Comparison of ENCODE assay signal across 26 cellular contexts in genomic region chr1:214493126-214493796, GRCh38. TPM values are rescaled to one million over a fixed set of nuclear protein-coding genes. Genes with fewer than 3 reads are reported as not detected.
DNase-seq lines count a peak whose midpoint lies in the region; ATAC-seq, FAIRE-seq and TF ChIP-seq lines count a peak whose summit lies in the region.
"Had no signal": no experiment of that assay in that cellular context is flagged by ENCODE, and none has a peak within 500 bp of the region (broad histone marks: within the 10 kb centered on the region; RNA-seq: fewer than 3 reads in every experiment).

No MANE protein-coding gene starts in this region.

- H3K9me1 ChIP-seq in keratinocyte (ENCODE audit: control insufficient read depth, extremely low read depth, insufficient read depth, low read length), result peaks cover 7% of the 10 kb centered on the region

- H3K4me2 ChIP-seq in mammary epithelial cell (ENCODE audit: insufficient read depth, low read depth, low read length), result no peak overlapping the region
- H3K4me2 ChIP-seq in keratinocyte (ENCODE audit: control insufficient read depth, extremely low read depth, insufficient read depth, low read depth, low read length), result peak overlapping the region; percentile 26

- in situ Hi-C loops in mammary epithelial cell (cut with MboI; ENCODE audit: low sequenced_read_pairs in 2 of 2), result loop anchor here in 1 of 2 donors (10.0 kb wide), 1 partner anchor 92 kb away; no protein-coding TSS in a partner anchor
- in situ Hi-C loops in astrocyte of the spinal cord (cut with HindIII; ENCODE audit: low sequenced_read_pairs), result no loop called here

- H3K27ac ChIP-seq in mammary epithelial cell (ENCODE audit: insufficient read depth, low read depth, low read length) (peak overlapping the region; percentile 23), keratinocyte (ENCODE audit: control insufficient read depth, insufficient read depth, low read length) (peak overlapping the region; percentile 34)
- H3K27ac ChIP-seq: 22Rv1, heart left ventricle, lower lobe of right lung, ovary had no signal

- H3K27ac Mint-ChIP-seq in MCF 10A (ENCODE audit: low read depth, unreplicated experiment), result no peak overlapping the region
- H3K27ac Mint-ChIP-seq: activated CD4-positive, alpha-beta T cell treated with anti-CD3 and anti-CD28 coated beads for 36 hours; activated CD8-positive, alpha-beta memory T cell treated with anti-CD3 and anti-CD28 coated beads, Interleukin-2, amount 10 ng/mL, durations not matched to agents 7 days and 5 days; activated naive CD8-positive, alpha-beta T cell treated with anti-CD3 and anti-CD28 coated beads, Interleukin-2, amount 50 U/mL, for 24 hours; activated T-helper 2 cell treated with anti-CD3 and anti-CD28 coated beads, Interferon-gamma antibody, Interleukin-2, Interleukin-4, amounts not matched to agents 10 μg/mL and 5 μg/mL and 100 μg/mL, durations not matched to agents 14 hours and 24 hours and 36 hours; CD14-positive monocyte; stimulated activated naive CD8-positive, alpha-beta T cell treated with anti-CD3 and anti-CD28 coated beads, Interleukin-15, Interleukin-2, amounts not matched to agents 100 ng/mL and 50 ng/mL, for 24 hours had no signal

- H4K20me1 ChIP-seq in mammary epithelial cell (ENCODE audit: insufficient read depth, low read length), result no peaks in the 10 kb centered on the region
- H4K20me1 ChIP-seq in keratinocyte (ENCODE audit: control insufficient read depth, extremely low read depth, insufficient read depth, low read length), result peaks cover 18% of the 10 kb centered on the region

- H3K9ac ChIP-seq in mammary epithelial cell (ENCODE audit: insufficient read depth, low read length) (no peak overlapping the region), keratinocyte (ENCODE audit: control insufficient read depth, extremely low read depth, insufficient read depth, low read length) (no peak overlapping the region)

- dilution Hi-C loops in mammary epithelial cell (cut with HindIII; ENCODE audit: low sequenced_read_pairs), result no loop called here
- dilution Hi-C loops in keratinocyte (cut with MboI; ENCODE audit: extremely low pct_ligation_motif_present, low sequenced_read_pairs), result no loop called here

- peaks cover 96% of the 10 kb centered on the region for H3K79me2 ChIP-seq in mammary epithelial cell (ENCODE audit: insufficient read depth, low read length)
- peaks cover 95% of the 10 kb centered on the region for H3K79me2 ChIP-seq in keratinocyte (ENCODE audit: control insufficient read depth, insufficient read depth, low read length)

- CTCF ChIA-PET in mammary epithelial cell (lab: Charles Lee; ENCODE audit: low non-redundant PET), result no interaction called here
- CTCF ChIA-PET in MCF 10A (lab: Yijun Ruan, JAX), result interaction anchor here (0.7 to 5.2 kb wide), 6 partner anchors 15 to 160 kb away, joined by 3 to 36 read pairs (median 4); no protein-coding TSS in a partner anchor

- ATAC-seq in GM18517 (IDR thresholded peaks at IDR 0.05; ENCODE audit: unreplicated experiment) (no peak), GM18519 (IDR thresholded peaks at IDR 0.05; ENCODE audit: low FRiP score, unreplicated experiment) (no peak), left lobe of liver (no peak)
- ATAC-seq: activated CD4-positive, alpha-beta T cell treated with anti-CD3 and anti-CD28 coated beads for 36 hours; activated CD8-positive, alpha-beta memory T cell treated with anti-CD3 and anti-CD28 coated beads, Interleukin-2, amount 10 ng/mL, durations not matched to agents 7 days and 5 days; activated naive CD8-positive, alpha-beta T cell treated with anti-CD3 and anti-CD28 coated beads, Interleukin-2, amount 50 U/mL, for 24 hours; lower lobe of right lung had no signal

- no peaks in the 10 kb centered on the region for H3K27me3 ChIP-seq in mammary epithelial cell (ENCODE audit: insufficient read depth, low read length)
- no peaks in the 10 kb centered on the region for H3K27me3 ChIP-seq in keratinocyte (ENCODE audit: control insufficient read depth, extremely low read depth, insufficient read depth, low read length)
- H3K27me3 ChIP-seq: heart left ventricle, ovary, transverse colon had no signal

- H3K36me3 ChIP-seq in mammary epithelial cell (ENCODE audit: insufficient read depth, low read length) (no peaks in the 10 kb centered on the region), keratinocyte (ENCODE audit: control insufficient read depth in 2 of 2, extremely low read depth in 1 of 2, insufficient read depth in 2 of 2, low read length in 2 of 2) (peaks cover 6 to 10% of the 10 kb centered on the region in 2 experiments)
- H3K36me3 ChIP-seq: heart left ventricle, lower lobe of right lung, ovary, transverse colon had no signal

- 74% methylated on average over 7 of the region's 7 CpGs for WGBS in mammary epithelial cell (ENCODE audit: low coverage, missing lambda C conversion rate)

- BruUV-seq in mammary epithelial cell (replicated peaks; lab: Mats Ljungman, UMichigan) (no TSS peak), MCF 10A (replicated peaks; lab: Mats Ljungman, UMichigan) (no TSS peak)

- no peak for TF ChIP-seq CTCF in mammary epithelial cell (conservative IDR thresholded peaks at IDR 0.05 in 1 of 2, IDR thresholded peaks at IDR 0.05 in 1 of 2; ENCODE audit: extremely low read depth in 1 of 2, insufficient read depth in 1 of 2, low read depth in 1 of 2, low read length in 2 of 2)
- no peak for TF ChIP-seq CTCF in MCF 10A (IDR thresholded peaks at IDR 0.05; ENCODE audit: unreplicated experiment)
- no peak for TF ChIP-seq CTCF in astrocyte of the spinal cord (IDR thresholded peaks at IDR 0.05; ENCODE audit: low read depth, low read length)
- no peak for TF ChIP-seq CTCF in keratinocyte (optimal IDR thresholded peaks at IDR 0.05 in 1 of 3, IDR thresholded peaks at IDR 0.05 in 1 of 3, conservative IDR thresholded peaks at IDR 0.05 in 1 of 3; ENCODE audit: extremely low read depth in 1 of 3, insufficient read depth in 2 of 3, low read length in 3 of 3)

- H3K27me3 Mint-ChIP-seq in MCF 10A (ENCODE audit: insufficient read depth, unreplicated experiment), result no peaks in the 10 kb centered on the region
- H3K27me3 Mint-ChIP-seq: activated CD4-positive, alpha-beta T cell treated with anti-CD3 and anti-CD28 coated beads for 36 hours had no signal

- H3K4me1 Mint-ChIP-seq in MCF 10A (ENCODE audit: insufficient read depth, unreplicated experiment), result peaks cover 47% of the 10 kb centered on the region
- H3K4me1 Mint-ChIP-seq: activated CD4-positive, alpha-beta T cell treated with anti-CD3 and anti-CD28 coated beads for 36 hours; activated CD8-positive, alpha-beta memory T cell treated with anti-CD3 and anti-CD28 coated beads, Interleukin-2, amount 10 ng/mL, durations not matched to agents 7 days and 5 days; activated naive CD8-positive, alpha-beta T cell treated with anti-CD3 and anti-CD28 coated beads, Interleukin-2, amount 50 U/mL, for 24 hours; CD14-positive monocyte had no signal

- POLR2A ChIA-PET in MCF 10A (lab: Yijun Ruan, JAX), result interaction anchor here (0.6 to 18.3 kb wide), 5 partner anchors 13 to 56 kb away, joined by 3 to 203 read pairs (median 3); no protein-coding TSS in a partner anchor

- H3K4me3 ChIP-seq in mammary epithelial cell (replicated peaks in 1 of 3; ENCODE audit: insufficient read depth in 1 of 3, low read depth in 2 of 3, low read length in 3 of 3) (no peak overlapping the region), astrocyte of the spinal cord (ENCODE audit: low read depth, low read length) (no peak overlapping the region), keratinocyte (ENCODE audit: control insufficient read depth in 2 of 3, extremely low read depth in 1 of 3, insufficient read depth in 2 of 3, low read depth in 1 of 3, low read length in 3 of 3) (no peak overlapping the region)
- H3K4me3 ChIP-seq: heart left ventricle, lower lobe of right lung, ovary, transverse colon had no signal

- H2AFZ ChIP-seq in mammary epithelial cell (ENCODE audit: low read depth, low read length), result no peak overlapping the region
- H2AFZ ChIP-seq in keratinocyte (ENCODE audit: control insufficient read depth, low read length), result no peak overlapping the region

- no peaks in the 10 kb centered on the region for H3K9me3 ChIP-seq in mammary epithelial cell (replicated peaks; ENCODE audit: insufficient read depth, low read length)
- no peaks in the 10 kb centered on the region for H3K9me3 ChIP-seq in keratinocyte (ENCODE audit: control insufficient read depth, low read depth, low read length)
- H3K9me3 ChIP-seq: heart left ventricle, lower lobe of right lung, ovary, transverse colon had no signal

- DNase-seq in mammary epithelial cell (no peak), MCF 10A (ENCODE audit: unreplicated experiment) (no peak), astrocyte of the spinal cord (ENCODE audit: low read depth, low spot score) (peak; percentile 78), keratinocyte (ENCODE audit: low read depth, low spot score) (no peak), left lobe of liver (ENCODE audit: low spot score) (no peak), NCI-H82 (lab: John Stamatoyannopoulos, UW) (no peak)
- DNase-seq: activated CD4-positive, alpha-beta T cell treated with anti-CD3 and anti-CD28 coated beads for 36 hours; activated CD8-positive, alpha-beta memory T cell treated with anti-CD3 and anti-CD28 coated beads, Interleukin-2, amount 10 ng/mL, durations not matched to agents 7 days and 5 days; activated naive CD8-positive, alpha-beta T cell treated with anti-CD3 and anti-CD28 coated beads, Interleukin-2, amount 50 U/mL, for 24 hours; dermis blood vessel endothelial cell; heart left ventricle; Karpas-422; lower lobe of right lung; NCI-H1105; NCI-H2107; NCI-H510A treated with DMSO at 0.1 percent for 48 hours; ovary; stimulated activated CD4-positive, alpha-beta T cell treated with anti-CD3 and anti-CD28 coated beads, Interleukin-2, amount 100 ng/mL, for 24 hours; transverse colon had no signal

- intact Hi-C loops in mammary epithelial cell (cut with micrococcal nuclease) (no loop called here), MCF 10A (cut with micrococcal nuclease) (no loop called here)

- peaks cover 41% of the 10 kb centered on the region for H3K36me3 Mint-ChIP-seq in MCF 10A (ENCODE audit: insufficient read depth, unreplicated experiment)
- H3K36me3 Mint-ChIP-seq: activated CD8-positive, alpha-beta memory T cell treated with anti-CD3 and anti-CD28 coated beads, Interleukin-2, amount 10 ng/mL, durations not matched to agents 7 days and 5 days; CD14-positive monocyte had no signal

- peak; percentile 32 for FAIRE-seq in keratinocyte (lab: Jason Lieb, UNC)
- FAIRE-seq: GM12892 had no signal

- H3K4me3 Mint-ChIP-seq in MCF 10A (ENCODE audit: unreplicated experiment), result no peak overlapping the region
- H3K4me3 Mint-ChIP-seq: activated CD4-positive, alpha-beta T cell treated with anti-CD3 and anti-CD28 coated beads for 36 hours; activated CD8-positive, alpha-beta memory T cell treated with anti-CD3 and anti-CD28 coated beads, Interleukin-2, amount 10 ng/mL, durations not matched to agents 7 days and 5 days; activated naive CD8-positive, alpha-beta T cell treated with anti-CD3 and anti-CD28 coated beads, Interleukin-2, amount 50 U/mL, for 24 hours; CD14-positive monocyte; stimulated activated naive CD8-positive, alpha-beta T cell treated with anti-CD3 and anti-CD28 coated beads, Interleukin-15, Interleukin-2, amounts not matched to agents 100 ng/mL and 50 ng/mL, for 24 hours had no signal

- H3K4me1 ChIP-seq in mammary epithelial cell (ENCODE audit: insufficient read depth, low read length) (peaks cover 30% of the 10 kb centered on the region), keratinocyte (ENCODE audit: control insufficient read depth, extremely low read depth, insufficient read depth, low read length) (peaks cover 42% of the 10 kb centered on the region)
- H3K4me1 ChIP-seq: lower lobe of right lung had no signal

- no peaks in the 10 kb centered on the region for H3K9me3 Mint-ChIP-seq in MCF 10A (ENCODE audit: unreplicated experiment)
- H3K9me3 Mint-ChIP-seq: activated naive CD8-positive, alpha-beta T cell treated with anti-CD3 and anti-CD28 coated beads, Interleukin-2, amount 50 U/mL, for 24 hours; activated T-helper 2 cell treated with anti-CD3 and anti-CD28 coated beads, Interferon-gamma antibody, Interleukin-2, Interleukin-4, amounts not matched to agents 10 μg/mL and 5 μg/mL and 100 μg/mL, durations not matched to agents 14 hours and 24 hours and 36 hours; stimulated activated naive CD8-positive, alpha-beta T cell treated with anti-CD3 and anti-CD28 coated beads, Interleukin-15, Interleukin-2, amounts not matched to agents 100 ng/mL and 50 ng/mL, for 24 hours had no signal

RNA-seq across cellular contexts. Expression of gene PTPN14, which starts 58.1 kb away (rescaled TPM):
- 100 to 1,000 TPM; 152 to 157 TPM for total RNA-seq in mammary epithelial cell
- polyA plus RNA-seq in mammary epithelial cell, result 52.9 TPM
- 116 TPM for polyA minus RNA-seq in mammary epithelial cell
- total RNA-seq in MCF 10A (2022), result 240 and 243 TPM in 2 replicates
- 28.0 to 59.9 TPM (median 29.9 TPM) in 3 replicates for polyA plus RNA-seq in keratinocyte
- 16.1 TPM for polyA plus RNA-seq in keratinocyte (2011; ENCODE audit: low read depth)
- 22.9 and 31.8 TPM in 2 replicates for polyA plus RNA-seq in keratinocyte (2011; cell fraction: cytosol; rRNA removed)
- polyA plus RNA-seq in keratinocyte (2011; cell fraction: nucleus; rRNA removed), result 67.8 and 76.2 TPM in 2 replicates
- 23.6 and 44.7 TPM in 2 replicates for polyA plus RNA-seq in keratinocyte (2012; ENCODE audit: low replicate concordance)
- polyA minus RNA-seq in keratinocyte, result 115 to 156 TPM (median 131 TPM) in 3 replicates
- polyA minus RNA-seq in keratinocyte (2011; cell fraction: cytosol; rRNA and poly(A)+ RNA removed), result 92.3 TPM
- polyA minus RNA-seq in keratinocyte (2011; cell fraction: nucleus; rRNA and poly(A)+ RNA removed), result 167 and 251 TPM in 2 replicates
- 3.2 TPM for total RNA-seq in left lobe of liver

Comparison
In these comparisons a context has a peak if more than half of its experiments do, and no peak if none do; other contexts are left out.
1. RNA of gene PTPN14, which starts 58.1 kb away (total RNA-seq): 240 to 243 TPM in MCF 10A and 152 to 157 TPM in mammary epithelial cell; 3.2 TPM in left lobe of liver (single experiment); every median in the first group is over 10 times any median in the second.